ENCODE assay signal across 17 cellular contexts in the genomic region with DNA sequence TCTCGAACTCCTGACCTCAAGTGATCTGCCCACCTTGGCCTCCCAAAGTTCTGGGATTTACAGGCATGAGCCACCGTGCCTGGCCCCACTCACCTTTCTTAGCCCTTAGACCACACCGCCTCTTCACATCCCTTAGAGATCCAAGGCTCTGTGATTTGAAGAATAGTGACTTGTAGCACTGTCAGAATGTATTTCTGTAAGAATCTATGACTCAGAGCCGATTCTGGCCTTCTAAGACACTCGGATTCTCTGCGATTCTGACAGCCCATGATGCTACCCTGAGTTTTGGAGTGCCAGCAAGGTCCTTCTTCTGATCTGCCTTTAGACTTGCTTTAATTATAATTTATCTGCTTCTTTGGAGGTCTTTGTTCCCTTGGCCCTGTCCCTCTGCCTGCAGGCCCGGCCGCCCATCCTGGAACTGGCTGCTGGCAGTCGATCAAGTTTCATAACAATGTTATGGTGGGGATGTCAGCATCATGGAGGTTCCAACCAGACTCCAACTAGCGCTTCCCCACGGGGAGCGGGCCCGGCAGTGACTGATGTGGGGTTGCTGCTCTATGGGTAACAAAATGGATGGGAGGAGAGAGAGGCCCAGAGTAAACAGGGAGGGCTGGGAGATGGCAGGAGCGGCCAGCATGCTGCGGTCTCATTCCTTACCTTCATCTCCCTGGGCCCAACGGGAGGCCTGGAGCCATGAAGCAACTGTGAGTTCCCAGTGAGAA. TPM values are rescaled to one million over a fixed set of nuclear protein-coding genes. Genes with fewer than 3 reads are reported as not detected.
"Had no signal": no experiment of that assay in that cellular context is flagged by ENCODE, and none has a peak within 500 bp of the region (broad histone marks: within the 10 kb centered on the region; RNA-seq: fewer than 3 reads in every experiment).

No MANE protein-coding gene starts in this region.

- H3K27ac ChIP-seq: foreskin keratinocyte, lower lobe of right lung, right atrium auricular region, tibial artery, vagina, WERI-Rb-1 had no signal

- H3K4me3 ChIP-seq: lower lobe of right lung, right atrium auricular region, tibial artery, vagina had no signal

- H3K27me3 Mint-ChIP-seq: activated CD4-positive, alpha-beta T cell treated with anti-CD3 and anti-CD28 coated beads, Interleukin-2, amount 10 ng/mL, durations not matched to agents 24 days and 14 days had no signal

- DNase-seq: activated CD4-positive, alpha-beta T cell treated with anti-CD3 and anti-CD28 coated beads, Interleukin-2, amount 10 ng/mL, durations not matched to agents 24 days and 14 days; activated naive CD4-positive, alpha-beta T cell; activated naive CD8-positive, alpha-beta T cell treated with anti-CD3 and anti-CD28 coated beads, Interleukin-2, amount 50 U/mL, for 24 hours; cortex of kidney; effector CD8-positive, alpha-beta T cell; foreskin keratinocyte; immature natural killer cell; left cardiac atrium; lower lobe of right lung; midbrain; naive B cell; small intestine; tibial artery; WERI-Rb-1 had no signal

- H3K36me3 Mint-ChIP-seq: immature natural killer cell had no signal

- H3K9me3 ChIP-seq: lower lobe of right lung, right atrium auricular region, tibial artery, vagina had no signal

- H3K27me3 ChIP-seq: right atrium auricular region, vagina had no signal

- H3K9me3 Mint-ChIP-seq: activated CD4-positive, alpha-beta T cell treated with anti-CD3 and anti-CD28 coated beads, Interleukin-2, amount 10 ng/mL, durations not matched to agents 24 days and 14 days; activated naive CD8-positive, alpha-beta T cell treated with anti-CD3 and anti-CD28 coated beads, Interleukin-2, amount 50 U/mL, for 24 hours; activated T-helper 1 cell treated with anti-CD3 and anti-CD28 coated beads, Interleukin-12 subunit alpha, Interleukin-12 subunit beta, Interleukin-2, Interleukin-4 antibody, amounts not matched to agents 30 ng/mL and 10 ng/mL and 1 ng/mL, durations not matched to agents 14 hours and 24 hours and 36 hours; immature natural killer cell had no signal

- H3K4me3 Mint-ChIP-seq: activated CD4-positive, alpha-beta T cell treated with anti-CD3 and anti-CD28 coated beads, Interleukin-2, amount 10 ng/mL, durations not matched to agents 24 days and 14 days; activated naive CD8-positive, alpha-beta T cell treated with anti-CD3 and anti-CD28 coated beads, Interleukin-2, amount 50 U/mL, for 24 hours; activated T-helper 1 cell treated with anti-CD3 and anti-CD28 coated beads, Interleukin-12 subunit alpha, Interleukin-12 subunit beta, Interleukin-2, Interleukin-4 antibody, amounts not matched to agents 30 ng/mL and 10 ng/mL and 1 ng/mL, durations not matched to agents 14 hours and 24 hours and 36 hours; immature natural killer cell; naive B cell had no signal

- H3K4me1 Mint-ChIP-seq: immature natural killer cell had no signal

- H3K27ac Mint-ChIP-seq: activated CD4-positive, alpha-beta T cell treated with anti-CD3 and anti-CD28 coated beads, Interleukin-2, amount 10 ng/mL, durations not matched to agents 24 days and 14 days; activated naive CD8-positive, alpha-beta T cell treated with anti-CD3 and anti-CD28 coated beads, Interleukin-2, amount 50 U/mL, for 24 hours; activated T-helper 1 cell treated with anti-CD3 and anti-CD28 coated beads, Interleukin-12 subunit alpha, Interleukin-12 subunit beta, Interleukin-2, Interleukin-4 antibody, amounts not matched to agents 30 ng/mL and 10 ng/mL and 1 ng/mL, durations not matched to agents 14 hours and 24 hours and 36 hours; naive B cell had no signal

- ATAC-seq: activated naive CD8-positive, alpha-beta T cell treated with anti-CD3 and anti-CD28 coated beads, Interleukin-2, amount 50 U/mL, for 24 hours; foreskin keratinocyte; left cardiac atrium; lower lobe of right lung had no signal

- H3K36me3 ChIP-seq: lower lobe of right lung, right atrium auricular region, tibial artery, vagina, WERI-Rb-1 had no signal

- H3K4me1 ChIP-seq: foreskin keratinocyte had no signal

RNA-seq across cellular contexts. Expression of a gene that starts 55.8 kb away (rescaled TPM):
- total RNA-seq: activated CD4-positive, alpha-beta T cell treated with anti-CD3 and anti-CD28 coated beads, Interleukin-2, amount 10 ng/mL, durations not matched to agents 24 days and 14 days; activated T-helper 1 cell treated with anti-CD3 and anti-CD28 coated beads, Interleukin-12 subunit alpha, Interleukin-12 subunit beta, Interleukin-2, Interleukin-4 antibody, amounts not matched to agents 30 ng/mL and 10 ng/mL and 1 ng/mL, durations not matched to agents 14 hours and 24 hours and 36 hours had no signal
- polyA plus RNA-seq: immature natural killer cell had no signal
